In the genomic region with DNA sequence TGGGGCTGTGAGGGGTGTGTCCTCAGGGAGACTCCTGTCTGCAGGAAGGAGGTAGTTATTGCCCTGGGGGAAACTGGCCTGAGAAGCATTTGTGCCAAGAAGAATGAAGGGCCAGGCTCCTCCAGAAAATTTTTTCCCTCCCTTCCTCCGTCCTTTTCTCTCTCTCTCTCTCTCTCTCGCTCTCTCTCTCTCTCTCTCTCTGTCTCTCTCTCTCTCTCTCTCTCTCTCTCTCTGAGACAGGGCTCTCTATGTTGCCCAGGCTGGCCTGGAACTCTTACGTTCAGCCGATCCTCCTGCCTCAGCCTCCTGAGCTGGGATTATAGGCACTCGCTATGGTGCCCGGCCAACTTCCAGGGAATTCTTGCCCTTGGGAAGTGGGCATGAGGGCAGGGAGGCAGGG, we compare ENCODE assay signal across 19 cellular contexts. TPM values are rescaled to one million over a fixed set of nuclear protein-coding genes. Genes with fewer than 3 reads are reported as not detected.
DNase-seq lines count a peak whose midpoint lies in the region; ATAC-seq and TF ChIP-seq lines count a peak whose summit lies in the region.
"Had no signal": no experiment of that assay in that cellular context is flagged by ENCODE, and none has a peak within 500 bp of the region (broad histone marks: within the 10 kb centered on the region; RNA-seq: fewer than 3 reads in every experiment).

No MANE protein-coding gene starts in this region.

- H3K4me3 ChIP-seq in HEK293 (ENCODE audit: low read depth, low read length) (no peak overlapping the region), uterus (no peak overlapping the region)
- H3K4me3 ChIP-seq: GM12878, HAP-1 had no signal

- DNase-seq in activated naive CD8-positive, alpha-beta T cell treated with anti-CD3 and anti-CD28 coated beads, Interleukin-2, amount 10 ng/mL, durations not matched to agents 7 days and 5 days = no peak
- no peak for DNase-seq in activated naive CD8-positive, alpha-beta T cell treated with anti-CD3 and anti-CD28 coated beads for 36 hours
- DNase-seq in stimulated activated effector memory CD8-positive, alpha-beta T cell treated with anti-CD3 and anti-CD28 coated beads, Interleukin-12 subunit alpha, Interleukin-12 subunit beta, amount 100 ng/mL, for 72 hours (ENCODE audit: low spot score in 2 of 2) = no peak
- DNase-seq in uterus (no peak), HT-29 (ENCODE audit: low spot score) (no peak)
- DNase-seq: BE2C, DMS 273 treated with DMSO at 0.1 percent for 48 hours, DMS79, EL, GDM1, GOT3 had no signal

- CTCF ChIA-PET in HEK293 (lab: Yijun Ruan, JAX) = interaction anchor here (0.6 to 1.7 kb wide), 4 partner anchors 10 to 211 kb away, joined by 3 to 6 read pairs (median 4); no protein-coding TSS in a partner anchor

- no peaks in the 10 kb centered on the region for H3K36me3 Mint-ChIP-seq in activated naive CD8-positive, alpha-beta T cell treated with anti-CD3 and anti-CD28 coated beads, Interleukin-2, amount 10 ng/mL, durations not matched to agents 7 days and 5 days
- H3K36me3 Mint-ChIP-seq in activated naive CD8-positive, alpha-beta T cell treated with anti-CD3 and anti-CD28 coated beads for 36 hours = no peaks in the 10 kb centered on the region
- no peaks in the 10 kb centered on the region for H3K36me3 Mint-ChIP-seq in stimulated activated effector memory CD8-positive, alpha-beta T cell treated with anti-CD3 and anti-CD28 coated beads, Interleukin-12 subunit alpha, Interleukin-12 subunit beta, amount 100 ng/mL, for 72 hours
- H3K36me3 Mint-ChIP-seq: CD8-positive, alpha-beta memory T cell had no signal

- no peak for TF ChIP-seq POLR2A in uterus (IDR thresholded peaks at IDR 0.05)

- no peaks in the 10 kb centered on the region for H3K9me3 Mint-ChIP-seq in activated naive CD8-positive, alpha-beta T cell treated with anti-CD3 and anti-CD28 coated beads, Interleukin-2, amount 10 ng/mL, durations not matched to agents 7 days and 5 days
- H3K9me3 Mint-ChIP-seq in activated naive CD8-positive, alpha-beta T cell treated with anti-CD3 and anti-CD28 coated beads for 36 hours = no peaks in the 10 kb centered on the region
- no peaks in the 10 kb centered on the region for H3K9me3 Mint-ChIP-seq in stimulated activated effector memory CD8-positive, alpha-beta T cell treated with anti-CD3 and anti-CD28 coated beads, Interleukin-12 subunit alpha, Interleukin-12 subunit beta, amount 100 ng/mL, for 72 hours
- H3K9me3 Mint-ChIP-seq: CD4-positive, alpha-beta T cell; CD8-positive, alpha-beta memory T cell had no signal

- no peak overlapping the region for H3K4me3 Mint-ChIP-seq in activated naive CD8-positive, alpha-beta T cell treated with anti-CD3 and anti-CD28 coated beads, Interleukin-2, amount 10 ng/mL, durations not matched to agents 7 days and 5 days
- no peak overlapping the region for H3K4me3 Mint-ChIP-seq in activated naive CD8-positive, alpha-beta T cell treated with anti-CD3 and anti-CD28 coated beads for 36 hours
- H3K4me3 Mint-ChIP-seq in stimulated activated effector memory CD8-positive, alpha-beta T cell treated with anti-CD3 and anti-CD28 coated beads, Interleukin-12 subunit alpha, Interleukin-12 subunit beta, amount 100 ng/mL, for 72 hours = no peak overlapping the region
- H3K4me3 Mint-ChIP-seq: CD4-positive, alpha-beta T cell; CD8-positive, alpha-beta memory T cell had no signal

- H3K27me3 Mint-ChIP-seq in activated naive CD8-positive, alpha-beta T cell treated with anti-CD3 and anti-CD28 coated beads, Interleukin-2, amount 10 ng/mL, durations not matched to agents 7 days and 5 days = peaks cover 40% of the 10 kb centered on the region
- peaks cover 24% of the 10 kb centered on the region for H3K27me3 Mint-ChIP-seq in activated naive CD8-positive, alpha-beta T cell treated with anti-CD3 and anti-CD28 coated beads for 36 hours

- H3K27me3 ChIP-seq in uterus = no peaks in the 10 kb centered on the region

- POLR2A ChIA-PET in activated naive CD8-positive, alpha-beta T cell treated with anti-CD3 and anti-CD28 coated beads, Interleukin-2, amount 10 ng/mL, durations not matched to agents 7 days and 5 days (lab: Charles Lee) = no interaction called here
- POLR2A ChIA-PET in HEK293 (lab: Yijun Ruan, JAX) = no interaction called here

- H3K27ac ChIP-seq in HEK293 (ENCODE audit: extremely low read depth, low read depth, low read length) (no peak overlapping the region), uterus (no peak overlapping the region)
- H3K27ac ChIP-seq: 22Rv1, C4-2B had no signal

- intact Hi-C loops in uterus (cut with DNase I; ENCODE audit: low total_unique reads) = no loop called here

- H3K36me3 ChIP-seq in HEK293 (ENCODE audit: control insufficient read depth in 2 of 2, insufficient read depth in 1 of 2, low read length in 2 of 2) = no peaks in the 10 kb centered on the region
- no peaks in the 10 kb centered on the region for H3K36me3 ChIP-seq in uterus
- H3K36me3 ChIP-seq: BE2C, HAP-1 had no signal

- H3K4me1 Mint-ChIP-seq in activated naive CD8-positive, alpha-beta T cell treated with anti-CD3 and anti-CD28 coated beads, Interleukin-2, amount 10 ng/mL, durations not matched to agents 7 days and 5 days = peaks cover 11% of the 10 kb centered on the region
- H3K4me1 Mint-ChIP-seq in activated naive CD8-positive, alpha-beta T cell treated with anti-CD3 and anti-CD28 coated beads for 36 hours = peaks cover 6% of the 10 kb centered on the region
- H3K4me1 Mint-ChIP-seq in stimulated activated effector memory CD8-positive, alpha-beta T cell treated with anti-CD3 and anti-CD28 coated beads, Interleukin-12 subunit alpha, Interleukin-12 subunit beta, amount 100 ng/mL, for 72 hours = peaks cover 15% of the 10 kb centered on the region

- H3K27ac Mint-ChIP-seq in activated naive CD8-positive, alpha-beta T cell treated with anti-CD3 and anti-CD28 coated beads, Interleukin-2, amount 10 ng/mL, durations not matched to agents 7 days and 5 days = no peak overlapping the region
- H3K27ac Mint-ChIP-seq in activated naive CD8-positive, alpha-beta T cell treated with anti-CD3 and anti-CD28 coated beads for 36 hours = no peak overlapping the region
- H3K27ac Mint-ChIP-seq in stimulated activated effector memory CD8-positive, alpha-beta T cell treated with anti-CD3 and anti-CD28 coated beads, Interleukin-12 subunit alpha, Interleukin-12 subunit beta, amount 100 ng/mL, for 72 hours = peak overlapping the region; percentile 32
- H3K27ac Mint-ChIP-seq: CD4-positive, alpha-beta T cell had no signal

- ATAC-seq in activated naive CD8-positive, alpha-beta T cell treated with anti-CD3 and anti-CD28 coated beads, Interleukin-2, amount 10 ng/mL, durations not matched to agents 7 days and 5 days (ENCODE audit: low read depth) = peak; percentile 13
- no peak for ATAC-seq in stimulated activated effector memory CD8-positive, alpha-beta T cell treated with anti-CD3 and anti-CD28 coated beads, Interleukin-12 subunit alpha, Interleukin-12 subunit beta, amount 100 ng/mL, for 72 hours
- no peak for ATAC-seq in HG02870 (IDR thresholded peaks at IDR 0.05; ENCODE audit: unreplicated experiment)

- TF ChIP-seq CTCF in HEK293 (tag by site-specific recombination; IDR thresholded peaks at IDR 0.05) (no peak), uterus (IDR thresholded peaks at IDR 0.05) (no peak)

- H3K9me3 ChIP-seq in HEK293 (ENCODE audit: control insufficient read depth, insufficient read depth, low read depth, low read length) (no peaks in the 10 kb centered on the region), uterus (no peaks in the 10 kb centered on the region)
- H3K9me3 ChIP-seq: BE2C, HAP-1 had no signal

- H3K4me1 ChIP-seq in HEK293 (ENCODE audit: control insufficient read depth, insufficient read depth, low read length) (no peaks in the 10 kb centered on the region), uterus (no peaks in the 10 kb centered on the region)
- H3K4me1 ChIP-seq: BE2C, HAP-1 had no signal

TF ChIP-seq in HEK293, 187 proteins besides CTCF, POLR2A, EP300 and RAD21:
- TF ChIP-seq ZNF585B (tag by site-specific recombination; IDR thresholded peaks at IDR 0.05) (no peak), ZNF596 (tag by site-specific recombination; IDR thresholded peaks at IDR 0.05) (peak; percentile 92)
TF ChIP-seq in HEK293: peak in this region for 1.

RNA-seq across cellular contexts. Expression of a gene that starts 11.5 kb away (rescaled TPM):
- not detected for total RNA-seq in activated naive CD8-positive, alpha-beta T cell treated with anti-CD3 and anti-CD28 coated beads, Interleukin-2, amount 10 ng/mL, durations not matched to agents 7 days and 5 days
- total RNA-seq in activated naive CD8-positive, alpha-beta T cell treated with anti-CD3 and anti-CD28 coated beads for 36 hours = not detected
- under 1 TPM in 2 of 4 donors, not detected in 2; 0.07 to 0.88 TPM for total RNA-seq in uterus
- total RNA-seq in HT-29 (2014; rRNA removed; shearing (Covaris generic)) = not detected in 2 replicates
- total RNA-seq: CD8-positive, alpha-beta memory T cell; GM12878 had no signal

RNA-seq across cellular contexts. Expression of a gene that starts 20.0 kb away (rescaled TPM):
- total RNA-seq in activated naive CD8-positive, alpha-beta T cell treated with anti-CD3 and anti-CD28 coated beads, Interleukin-2, amount 10 ng/mL, durations not matched to agents 7 days and 5 days = not detected
- total RNA-seq in activated naive CD8-positive, alpha-beta T cell treated with anti-CD3 and anti-CD28 coated beads for 36 hours = not detected
- total RNA-seq in uterus = not detected
- total RNA-seq in HT-29 (2014; rRNA removed; shearing (Covaris generic)) = not detected in 2 replicates
- total RNA-seq: CD4-positive, alpha-beta T cell; CD8-positive, alpha-beta memory T cell; GM12878 had no signal

RNA-seq across cellular contexts. Expression of a gene that starts 44.7 kb away (rescaled TPM):
- total RNA-seq in activated naive CD8-positive, alpha-beta T cell treated with anti-CD3 and anti-CD28 coated beads, Interleukin-2, amount 10 ng/mL, durations not matched to agents 7 days and 5 days = not detected
- total RNA-seq in activated naive CD8-positive, alpha-beta T cell treated with anti-CD3 and anti-CD28 coated beads for 36 hours = not detected
- total RNA-seq in uterus = not detected
- total RNA-seq in HT-29 (2014; rRNA removed; shearing (Covaris generic)) = not detected in 2 replicates
- total RNA-seq: CD4-positive, alpha-beta T cell; CD8-positive, alpha-beta memory T cell; GM12878 had no signal
